Comparison of ENCODE assay signal across 24 cellular contexts in genomic region chr17:64186171-64187092, GRCh38.
"Had no signal": no experiment of that assay in that cellular context is flagged by ENCODE, and none has a peak within 500 bp of the region (broad histone marks: within the 10 kb centered on the region; RNA-seq: fewer than 3 reads in every experiment).

No MANE protein-coding gene starts in this region.

- FAIRE-seq: astrocyte, bronchial epithelial cell, endothelial cell of umbilical vein, keratinocyte had no signal

- H3K4me3 ChIP-seq: esophagus muscularis mucosa, left lung, suprapubic skin, upper lobe of left lung had no signal

- H3K27ac ChIP-seq: esophagus muscularis mucosa, suprapubic skin had no signal

- H3K27me3 ChIP-seq: esophagus muscularis mucosa, left lung, suprapubic skin, upper lobe of left lung had no signal

- H3K9me3 ChIP-seq: esophagus muscularis mucosa, left lung, suprapubic skin, upper lobe of left lung had no signal

- ATAC-seq: activated CD8-positive, alpha-beta T cell treated with anti-CD3 and anti-CD28 coated beads, Interleukin-2, amount 10 ng/mL, durations not matched to agents 7 days and 5 days; stimulated activated naive CD8-positive, alpha-beta T cell treated with anti-CD3 and anti-CD28 coated beads, Interleukin-15, amount 100 ng/mL, for 72 hours had no signal

- DNase-seq: activated CD4-positive, alpha-beta T cell treated with anti-CD3 and anti-CD28 coated beads, Interleukin-2, amount 10 ng/mL, durations not matched to agents 7 days and 5 days; activated CD8-positive, alpha-beta T cell treated with anti-CD3 and anti-CD28 coated beads, Interleukin-2, amount 10 ng/mL, durations not matched to agents 7 days and 5 days; activated effector memory CD4-positive, alpha-beta T cell treated with Interleukin-2 at 50 U/mL for 16 hours; activated naive CD4-positive, alpha-beta T cell treated with anti-CD3 and anti-CD28 coated beads, Interleukin-2, amount 50 U/mL, for 16 hours; activated T-cell treated with anti-CD3 and anti-CD28 coated beads, Interleukin-2, amount 50 U/mL, for 48 hours; cerebellar nuclear complex; effector memory CD4-positive, alpha-beta T cell; hypothalamus; mammary epithelial cell; occipital lobe; posterior cingulate gyrus; retina; stimulated activated CD4-positive, alpha-beta T cell treated with anti-CD3 and anti-CD28 coated beads, Interleukin-15, amount 100 ng/mL, for 24 hours; stimulated activated CD4-positive, alpha-beta T cell treated with anti-CD3 and anti-CD28 coated beads, Interleukin-2, amount 100 ng/mL, for 48 hours; stimulated activated naive CD8-positive, alpha-beta T cell treated with anti-CD3 and anti-CD28 coated beads, Interleukin-15, amount 100 ng/mL, for 72 hours; T1000 had no signal
